ENCODE assay signal across 37 cellular contexts in the genomic region with DNA sequence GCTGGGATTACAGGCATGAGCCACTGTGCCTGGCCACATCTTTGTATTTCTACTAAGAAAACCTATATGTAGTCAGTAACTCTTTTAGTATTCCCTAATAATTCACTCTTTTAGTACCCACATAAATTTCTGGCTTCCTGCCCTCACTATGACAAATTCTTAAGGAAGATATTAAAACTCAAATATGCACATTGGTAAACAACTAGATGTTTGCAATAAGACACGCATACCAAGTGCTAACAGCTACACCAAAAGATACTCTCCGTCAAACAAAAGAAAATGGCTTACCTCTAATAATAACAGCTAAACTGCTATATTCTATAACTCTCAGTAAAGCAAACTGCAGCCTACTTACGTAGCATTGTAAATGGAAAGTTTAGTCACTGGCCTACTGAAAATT. TPM values are rescaled to one million over a fixed set of nuclear protein-coding genes. Genes with fewer than 3 reads are reported as not detected.
"Had no signal": no experiment of that assay in that cellular context is flagged by ENCODE, and none has a peak within 500 bp of the region (broad histone marks: within the 10 kb centered on the region; RNA-seq: fewer than 3 reads in every experiment).

No MANE protein-coding gene starts in this region.

- DNase-seq: activated B cell treated with CpG ODN at 0.5 μM for 24 hours; activated CD4-positive, alpha-beta memory T cell treated with anti-CD3 and anti-CD28 coated beads, Interleukin-2, amount 10 ng/mL, durations not matched to agents 7 days and 5 days; activated CD4-positive, alpha-beta T cell treated with anti-CD3 and anti-CD28 coated beads for 48 hours; activated CD4-positive, CD25-positive, alpha-beta regulatory T cell treated with anti-CD3 and anti-CD28 coated beads, Interleukin-2, amount 50 U/mL, for 72 hours; activated CD8-positive, alpha-beta memory T cell treated with anti-CD3 and anti-CD28 coated beads for 24 hours; activated effector memory CD4-positive, alpha-beta T cell treated with anti-CD3 and anti-CD28 coated beads, Interleukin-2, amount 50 U/mL, for 16 hours; activated naive CD4-positive, alpha-beta T cell; activated naive CD4-positive, alpha-beta T cell treated with anti-CD3 and anti-CD28 coated beads, Interleukin-2, amount 50 U/mL, for 16 hours; activated naive CD8-positive, alpha-beta T cell treated with anti-CD3 and anti-CD28 coated beads for 36 hours; activated T-cell treated with anti-CD3 and anti-CD28 coated beads, Interleukin-2, amount 50 U/mL, for 1 hour; activated T-cell treated with anti-CD3 and anti-CD28 coated beads, Interleukin-2, amount 50 U/mL, for 72 hours; amniotic stem cell; aorta; brain microvascular endothelial cell; central memory CD4-positive, alpha-beta T cell; NCI-H1092 treated with DMSO at 0.1 percent for 48 hours; NCI-H1417; NCI-H146; NCI-H187; NCI-H2029 treated with DMSO at 0.1 percent for 48 hours; NCI-H2171 treated with DMSO at 0.1 percent for 48 hours; NCI-H2227 treated with DMSO at 0.1 percent for 48 hours; NCI-H446 treated with DMSO at 0.1 percent for 48 hours; NCI-H524; SIG-M5; SW 1271; T-helper 1 cell; T-helper 2 cell; T-helper 9 cell had no signal

- H3K4me3 Mint-ChIP-seq: activated B cell treated with CpG ODN at 0.5 μM for 24 hours; activated CD4-positive, alpha-beta memory T cell treated with anti-CD3 and anti-CD28 coated beads, Interleukin-2, amount 10 ng/mL, durations not matched to agents 7 days and 5 days; activated naive CD8-positive, alpha-beta T cell treated with anti-CD3 and anti-CD28 coated beads for 36 hours; activated T-cell treated with anti-CD3 and anti-CD28 coated beads, Interleukin-2, amount 50 U/mL, for 72 hours; activated T-helper 17 cell treated with anti-CD3 and anti-CD28 coated beads, Interleukin-2, amount 50 U/mL, for 72 hours had no signal

- ATAC-seq: activated T-cell treated with anti-CD3 and anti-CD28 coated beads, Interleukin-2, amount 50 U/mL, for 72 hours; activated T-helper 17 cell treated with anti-CD3 and anti-CD28 coated beads, Interleukin-2, amount 50 U/mL, for 72 hours; Right ventricle myocardium inferior had no signal

- H3K27ac Mint-ChIP-seq: activated B cell treated with CpG ODN at 0.5 μM for 24 hours; activated CD4-positive, alpha-beta memory T cell treated with anti-CD3 and anti-CD28 coated beads, Interleukin-2, amount 10 ng/mL, durations not matched to agents 7 days and 5 days; activated naive CD8-positive, alpha-beta T cell treated with anti-CD3 and anti-CD28 coated beads for 36 hours; activated T-helper 17 cell treated with anti-CD3 and anti-CD28 coated beads, Interleukin-2, amount 50 U/mL, for 72 hours had no signal

- H3K9me3 Mint-ChIP-seq: activated B cell treated with CpG ODN at 0.5 μM for 24 hours; activated T-helper 17 cell treated with anti-CD3 and anti-CD28 coated beads, Interleukin-2, amount 50 U/mL, for 72 hours had no signal

- H3K27me3 ChIP-seq: brain microvascular endothelial cell had no signal

- H3K9ac ChIP-seq: KMS-11 had no signal

- H3K27ac ChIP-seq: brain microvascular endothelial cell, KMS-11, RWPE1, VCaP had no signal

- H3K27me3 Mint-ChIP-seq: activated B cell treated with CpG ODN at 0.5 μM for 24 hours; activated CD4-positive, alpha-beta memory T cell treated with anti-CD3 and anti-CD28 coated beads, Interleukin-2, amount 10 ng/mL, durations not matched to agents 7 days and 5 days; activated naive CD8-positive, alpha-beta T cell treated with anti-CD3 and anti-CD28 coated beads for 36 hours; activated T-helper 17 cell treated with anti-CD3 and anti-CD28 coated beads, Interleukin-2, amount 50 U/mL, for 72 hours had no signal

- H3K4me2 ChIP-seq: KMS-11 had no signal

RNA-seq across cellular contexts. Expression of a gene that starts 59.5 kb away (rescaled TPM):
- total RNA-seq: activated B cell treated with CpG ODN at 0.5 μM for 24 hours; activated CD4-positive, alpha-beta memory T cell treated with anti-CD3 and anti-CD28 coated beads, Interleukin-2, amount 10 ng/mL, durations not matched to agents 7 days and 5 days; activated naive CD8-positive, alpha-beta T cell treated with anti-CD3 and anti-CD28 coated beads for 36 hours; activated T-cell treated with anti-CD3 and anti-CD28 coated beads, Interleukin-2, amount 50 U/mL, for 72 hours; activated T-helper 17 cell treated with anti-CD3 and anti-CD28 coated beads, Interleukin-2, amount 50 U/mL, for 72 hours; aorta; LHCN-M2; M059J; Right ventricle myocardium inferior; SK-MEL-5 had no signal
- polyA plus RNA-seq: aorta had no signal
